ENCODE assay signal across 30 cellular contexts in the genomic region with DNA sequence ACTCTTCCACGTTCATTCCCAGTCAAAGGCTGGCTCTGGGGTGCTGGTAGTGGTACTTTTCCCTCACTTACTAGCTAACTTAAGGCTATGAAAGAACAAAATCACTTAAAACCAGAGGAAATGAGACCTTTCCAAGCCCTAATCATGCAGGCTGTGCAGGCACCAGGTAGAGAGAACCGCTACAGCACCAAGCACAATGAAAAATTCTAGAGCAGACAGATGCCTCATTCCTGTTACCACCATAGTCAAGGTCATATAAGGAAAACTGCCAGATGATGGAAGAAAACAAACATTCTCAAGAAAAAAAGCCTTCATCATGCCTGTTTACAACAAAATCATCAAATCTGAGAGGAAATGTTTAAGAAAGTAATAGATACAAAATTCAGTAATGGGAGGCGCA.
A peak's percentile ranks its signal among the peaks of the same experiment; 100 is the strongest.
DNase-seq lines count a peak whose midpoint lies in the region; ATAC-seq, FAIRE-seq and TF ChIP-seq lines count a peak whose summit lies in the region.
"Had no signal": no experiment of that assay in that cellular context is flagged by ENCODE, and none has a peak within 500 bp of the region (broad histone marks: within the 10 kb centered on the region; RNA-seq: fewer than 3 reads in every experiment).

No MANE protein-coding gene starts in this region.

- peak; percentile 58 to 80 (median 65) for ATAC-seq in pancreas
- no peak for ATAC-seq in upper lobe of left lung (ENCODE audit: low FRiP score in 2 of 2)
- no peak for ATAC-seq in HG02678 (IDR thresholded peaks at IDR 0.05; ENCODE audit: unreplicated experiment)
- ATAC-seq: GM12878 had no signal

- H3K27ac ChIP-seq in ascending aorta = peak overlapping the region; percentile 41
- no peak overlapping the region for H3K27ac ChIP-seq in pancreas
- H3K27ac ChIP-seq in tibial artery = peak overlapping the region; percentile 17 to 36
- no peak overlapping the region for H3K27ac ChIP-seq in upper lobe of left lung
- H3K27ac ChIP-seq in spleen = no peak overlapping the region
- H3K27ac ChIP-seq: BLaER1 had no signal

- intact Hi-C loops in ascending aorta (cut with DNase I) (no loop called here), pancreas (cut with DNase I) (no loop called here), tibial artery (cut with DNase I; ENCODE audit: low total_unique reads) (no loop called here), spleen (cut with DNase I; ENCODE audit: low total_unique reads) (no loop called here)
- intact Hi-C loops in dendritic cell treated with granulocyte-macrophage colony-stimulating factor and Interleukin-4, amounts not matched to agents 40 ng/mL and 50 ng/mL, for 4 days (cut with micrococcal nuclease) = no loop called here

- H3K36me3 ChIP-seq in ascending aorta = no peaks in the 10 kb centered on the region
- H3K36me3 ChIP-seq in pancreas = no peaks in the 10 kb centered on the region
- no peaks in the 10 kb centered on the region for H3K36me3 ChIP-seq in tibial artery
- no peaks in the 10 kb centered on the region for H3K36me3 ChIP-seq in upper lobe of left lung
- no peaks in the 10 kb centered on the region for H3K36me3 ChIP-seq in spleen
- H3K36me3 ChIP-seq: BE2C, BLaER1 had no signal

- TF ChIP-seq POLR2A in upper lobe of left lung (IDR thresholded peaks at IDR 0.05) (no peak), spleen (IDR thresholded peaks at IDR 0.05) (no peak)

- TF ChIP-seq EP300 in upper lobe of left lung (IDR thresholded peaks at IDR 0.05) = no peak

- H3K4me3 ChIP-seq in ascending aorta = no peak overlapping the region
- no peak overlapping the region for H3K4me3 ChIP-seq in pancreas
- H3K4me3 ChIP-seq in tibial artery = no peak overlapping the region
- no peak overlapping the region for H3K4me3 ChIP-seq in upper lobe of left lung
- no peak overlapping the region for H3K4me3 ChIP-seq in spleen
- H3K4me3 ChIP-seq: BLaER1, GM12878 had no signal

- H3K4me1 ChIP-seq in ascending aorta = peaks cover 6 to 29% of the 10 kb centered on the region in 2 donors
- peaks cover 0 to 5% (median 5%) of the 10 kb centered on the region in 3 donors for H3K4me1 ChIP-seq in pancreas
- peaks cover 0 to 68% (median 3%) of the 10 kb centered on the region in 4 donors for H3K4me1 ChIP-seq in tibial artery
- H3K4me1 ChIP-seq in upper lobe of left lung = no peaks in the 10 kb centered on the region
- peaks cover 0 to 6% (median 0%) of the 10 kb centered on the region in 6 donors for H3K4me1 ChIP-seq in spleen
- H3K4me1 ChIP-seq: BE2C, BLaER1 had no signal

- no peak for TF ChIP-seq CTCF in ascending aorta (IDR thresholded peaks at IDR 0.05)
- no peak for TF ChIP-seq CTCF in pancreas (IDR thresholded peaks at IDR 0.05)
- no peak for TF ChIP-seq CTCF in tibial artery (IDR thresholded peaks at IDR 0.05)
- no peak for TF ChIP-seq CTCF in upper lobe of left lung (IDR thresholded peaks at IDR 0.05)
- no peak for TF ChIP-seq CTCF in spleen (IDR thresholded peaks at IDR 0.05 in 8 of 11, conservative IDR thresholded peaks at IDR 0.05 in 3 of 11)

- H3K9me3 ChIP-seq in ascending aorta = no peaks in the 10 kb centered on the region
- H3K9me3 ChIP-seq in pancreas = no peaks in the 10 kb centered on the region
- H3K9me3 ChIP-seq in tibial artery = no peaks in the 10 kb centered on the region
- H3K9me3 ChIP-seq in upper lobe of left lung = no peaks in the 10 kb centered on the region
- H3K9me3 ChIP-seq in spleen = no peaks in the 10 kb centered on the region
- H3K9me3 ChIP-seq: BE2C, BLaER1 had no signal

- no peaks in the 10 kb centered on the region for H3K36me3 Mint-ChIP-seq in dendritic cell treated with granulocyte-macrophage colony-stimulating factor and Interleukin-4, amounts not matched to agents 40 ng/mL and 50 ng/mL, for 4 days (ENCODE audit: low read depth)
- H3K36me3 Mint-ChIP-seq: CD4-positive, alpha-beta memory T cell; CD4-positive, CD25-positive, alpha-beta regulatory T cell; CD8-positive, alpha-beta memory T cell had no signal

- peak overlapping the region; percentile 82 for H3K27ac Mint-ChIP-seq in dendritic cell treated with granulocyte-macrophage colony-stimulating factor and Interleukin-4, amounts not matched to agents 40 ng/mL and 50 ng/mL, for 4 days
- H3K27ac Mint-ChIP-seq: CD4-positive, alpha-beta memory T cell; CD4-positive, CD25-positive, alpha-beta regulatory T cell had no signal

- no peaks in the 10 kb centered on the region for H3K27me3 Mint-ChIP-seq in dendritic cell treated with granulocyte-macrophage colony-stimulating factor and Interleukin-4, amounts not matched to agents 40 ng/mL and 50 ng/mL, for 4 days
- H3K27me3 Mint-ChIP-seq: CD4-positive, alpha-beta memory T cell; CD4-positive, CD25-positive, alpha-beta regulatory T cell; CD8-positive, alpha-beta memory T cell had no signal

- no peaks in the 10 kb centered on the region for H3K27me3 ChIP-seq in ascending aorta
- no peaks in the 10 kb centered on the region for H3K27me3 ChIP-seq in pancreas
- no peaks in the 10 kb centered on the region for H3K27me3 ChIP-seq in tibial artery
- no peaks in the 10 kb centered on the region for H3K27me3 ChIP-seq in upper lobe of left lung
- H3K27me3 ChIP-seq in spleen (replicated peaks in 1 of 7) = no peaks in the 10 kb centered on the region
- H3K27me3 ChIP-seq: BE2C, BLaER1 had no signal

- no peak overlapping the region for H3K4me3 Mint-ChIP-seq in dendritic cell treated with granulocyte-macrophage colony-stimulating factor and Interleukin-4, amounts not matched to agents 40 ng/mL and 50 ng/mL, for 4 days
- H3K4me3 Mint-ChIP-seq: CD14-positive monocyte; CD4-positive, alpha-beta memory T cell; CD4-positive, CD25-positive, alpha-beta regulatory T cell; CD8-positive, alpha-beta memory T cell had no signal

- H3K4me1 Mint-ChIP-seq in dendritic cell treated with granulocyte-macrophage colony-stimulating factor and Interleukin-4, amounts not matched to agents 40 ng/mL and 50 ng/mL, for 4 days (ENCODE audit: low read depth) = peaks cover 54% of the 10 kb centered on the region
- H3K4me1 Mint-ChIP-seq: CD4-positive, alpha-beta memory T cell; CD4-positive, CD25-positive, alpha-beta regulatory T cell; CD8-positive, alpha-beta memory T cell had no signal

- FAIRE-seq in pancreas (lab: Jason Lieb, UNC) = no peak
- FAIRE-seq: A204.1, GM12878, GM12892, GM18507, GM19239 had no signal

- DNase-seq in ascending aorta (ENCODE audit: low spot score in 2 of 2) = no peak
- no peak for DNase-seq in pancreas
- DNase-seq in tibial artery = no peak
- no peak for DNase-seq in upper lobe of left lung
- no peak for DNase-seq in SKM-1 treated with dmso at 0.1 percent for 144 hours (lab: John Stamatoyannopoulos, UW; ENCODE audit: unreplicated experiment)
- DNase-seq in spleen = no peak
- DNase-seq: 8988T; ACHN; BE2C; C1 segment of cervical spinal cord; CD4-positive, alpha-beta memory T cell; CD4-positive, CD25-positive, alpha-beta regulatory T cell; CD8-positive, alpha-beta memory T cell; COR-L47; DMS 273 treated with DMSO at 0.1 percent for 48 hours; DMS153; DMS53; DMS79; DND-41; EL; GDM1 had no signal

- H3K9me3 Mint-ChIP-seq in dendritic cell treated with granulocyte-macrophage colony-stimulating factor and Interleukin-4, amounts not matched to agents 40 ng/mL and 50 ng/mL, for 4 days = no peaks in the 10 kb centered on the region
- H3K9me3 Mint-ChIP-seq: CD14-positive monocyte had no signal

- 47 to 55% methylated on average over 3 of the region's 3 CpGs for WGBS in pancreas, 2 donors
- 77 to 86% methylated on average over 3 of the region's 3 CpGs for WGBS in upper lobe of left lung, 2 donors
- whole genome bisulfite sequencing in spleen, 5 donors = 73 to 81% (median 79%) methylated on average over 3 of the region's 3 CpGs

Comparison
In these comparisons a context has a peak if more than half of its experiments do, and no peak if none do; other contexts are left out.
1. H3K27ac ChIP-seq: peak in ascending aorta (2 of 2) and tibial artery (2 of 2); none in pancreas (0 of 4), upper lobe of left lung (0 of 4) and spleen (0 of 8).
2. ATAC-seq: peak in pancreas (4 of 4); none in upper lobe of left lung (0 of 2) and HG02678 (single experiment).